19 cellular contexts compared by ENCODE assay signal in genomic region chrX:107290019-107290418, GRCh38.
DNase-seq lines count a peak whose midpoint lies in the region; ATAC-seq, FAIRE-seq and TF ChIP-seq lines count a peak whose summit lies in the region.
"Had no signal": no experiment of that assay in that cellular context is flagged by ENCODE, and none has a peak within 500 bp of the region (broad histone marks: within the 10 kb centered on the region; RNA-seq: fewer than 3 reads in every experiment).

No MANE protein-coding gene starts in this region.

- no peak overlapping the region for H3K4me3 ChIP-seq in OCI-LY3 (ENCODE audit: low read length)
- H3K4me3 ChIP-seq in K562: no peak overlapping the region
- H3K4me3 ChIP-seq: BLaER1, GM12878 had no signal

- TF ChIP-seq RAD21 in K562 (CRISPR knock-in tag; conservative IDR thresholded peaks at IDR 0.05 in 1 of 2, IDR thresholded peaks at IDR 0.05 in 1 of 2): peak in 1 of 2 experiments; percentile 58; a peak in 2 of 4 replicates

- H3K9me3 Mint-ChIP-seq in memory B cell: peaks cover 3% of the 10 kb centered on the region
- H3K9me3 Mint-ChIP-seq: CD4-positive, alpha-beta memory T cell had no signal

- TF ChIP-seq EP300 in K562 (IDR thresholded peaks at IDR 0.05; ENCODE audit: low read length): no peak

- no peak overlapping the region for H3K4me3 Mint-ChIP-seq in memory B cell
- H3K4me3 Mint-ChIP-seq: CD14-positive monocyte; CD4-positive, alpha-beta memory T cell had no signal

- in situ Hi-C loops in K562 (cut with MboI): no loop called here

- no peaks in the 10 kb centered on the region for H3K36me3 Mint-ChIP-seq in memory B cell
- H3K36me3 Mint-ChIP-seq: CD14-positive monocyte; CD4-positive, alpha-beta memory T cell had no signal

- H3K9me3 ChIP-seq in OCI-LY3 (ENCODE audit: insufficient read depth, low read length) (no peaks in the 10 kb centered on the region), K562 (replicated peaks; ENCODE audit: control insufficient read depth, insufficient read depth, low read depth, low read length) (no peaks in the 10 kb centered on the region)
- H3K9me3 ChIP-seq: BLaER1 had no signal

- no peaks in the 10 kb centered on the region for H3K9me1 ChIP-seq in K562 (ENCODE audit: control insufficient read depth, insufficient read depth, low read length)

- H4K20me1 ChIP-seq in OCI-LY3 (ENCODE audit: insufficient read depth, low read length): no peaks in the 10 kb centered on the region
- no peaks in the 10 kb centered on the region for H4K20me1 ChIP-seq in K562 (replicated peaks; ENCODE audit: control insufficient read depth, insufficient read depth, low read length)
- H4K20me1 ChIP-seq: BLaER1 had no signal

- POLR2A ChIA-PET in K562 (lab: Yijun Ruan, JAX): interaction anchor here (0.8 to 1.6 kb wide), 2 partner anchors 114 to 355 kb away, joined by 3 read pairs; no protein-coding TSS in a partner anchor

- H3K4me2 ChIP-seq in OCI-LY3 (ENCODE audit: low read length) (no peak overlapping the region), K562 (ENCODE audit: insufficient read depth, low read length) (no peak overlapping the region)
- H3K4me2 ChIP-seq: BLaER1 had no signal

- H3K4me1 Mint-ChIP-seq in memory B cell: no peaks in the 10 kb centered on the region
- H3K4me1 Mint-ChIP-seq: CD14-positive monocyte; CD4-positive, alpha-beta memory T cell had no signal

- DNase-seq in DMS53 (lab: John Stamatoyannopoulos, UW): peak; percentile 10
- DNase-seq in DMS53 treated with DMSO at 0.1 percent for 48 hours (lab: John Stamatoyannopoulos, UW; ENCODE audit: unreplicated experiment): no peak
- DNase-seq in K562 (ENCODE audit: extremely low read depth in 1 of 4, low spot score in 3 of 4): peak in 1 of 4 experiments; percentile 8
- no peak for DNase-seq in memory B cell (ENCODE audit: low spot score in 2 of 2)
- DNase-seq in NCI-H1694 (lab: John Stamatoyannopoulos, UW): no peak
- DNase-seq in T1000 (lab: John Stamatoyannopoulos, UW): no peak
- no peak for DNase-seq in foreskin melanocyte
- DNase-seq: CD4-positive, alpha-beta memory T cell; DMS153; DND-41; EL; GOT3; H7 had no signal

- no peak for TF ChIP-seq POLR2A in K562 (conservative IDR thresholded peaks at IDR 0.05)

- BruUV-seq in K562 (replicated peaks; lab: Mats Ljungman, UMichigan): no TSS peak

- intact Hi-C loops in K562 (cut with micrococcal nuclease): loop anchor here (1.0 kb wide), 1 partner anchor 265 kb away; no protein-coding TSS in a partner anchor

- H3K79me2 ChIP-seq in OCI-LY3 (ENCODE audit: low read length): no peaks in the 10 kb centered on the region
- no peaks in the 10 kb centered on the region for H3K79me2 ChIP-seq in K562 (ENCODE audit: control insufficient read depth, insufficient read depth, low read length)

- no peaks in the 10 kb centered on the region for H3K4me1 ChIP-seq in OCI-LY3 (ENCODE audit: low read length)
- H3K4me1 ChIP-seq in K562 (replicated peaks in 1 of 2; ENCODE audit: control insufficient read depth in 2 of 2, insufficient read depth in 2 of 2, low read length in 2 of 2): no peaks in the 10 kb centered on the region
- H3K4me1 ChIP-seq: BLaER1 had no signal

- TF ChIP-seq CTCF in OCI-LY3 (IDR thresholded peaks at IDR 0.05; ENCODE audit: low read depth, low read length) (peak; percentile 15; the same call in 1 of the 2 replicates), K562 (IDR thresholded peaks at IDR 0.05 in 2 of 3, conservative IDR thresholded peaks at IDR 0.05 in 1 of 3; ENCODE audit: insufficient read depth in 2 of 3, low read depth in 1 of 3, low read length in 3 of 3) (peak in 1 of 3 experiments; percentile 45; a peak in 2 of 6 replicates)

- H3K27me3 ChIP-seq in OCI-LY3 (ENCODE audit: low read depth, low read length) (no peaks in the 10 kb centered on the region), K562 (ENCODE audit: control insufficient read depth in 2 of 2, insufficient read depth in 2 of 2, low read length in 2 of 2) (no peaks in the 10 kb centered on the region)

- CTCF ChIA-PET in K562 (lab: Yijun Ruan, JAX; ENCODE audit: low intra/inter-chr PET ratio): no interaction called here

- H3K36me3 ChIP-seq in OCI-LY3 (replicated peaks; ENCODE audit: low read depth, low read length) (no peaks in the 10 kb centered on the region), K562 (ENCODE audit: control insufficient read depth, insufficient read depth, low read length) (no peaks in the 10 kb centered on the region)
- H3K36me3 ChIP-seq: BLaER1 had no signal

- H2AFZ ChIP-seq in OCI-LY3 (ENCODE audit: low read depth, low read length) (no peak overlapping the region), K562 (ENCODE audit: low read depth, low read length) (no peak overlapping the region)

- no peak for FAIRE-seq in K562 (lab: Jason Lieb, UNC)
- FAIRE-seq: GM12878, HTR-8/SVneo had no signal

- H3K27ac ChIP-seq in OCI-LY3 (ENCODE audit: low read length): no peak overlapping the region
- H3K27ac ChIP-seq in K562 (ENCODE audit: extremely low read depth, low read depth, low read length): no peak overlapping the region
- H3K27ac ChIP-seq: 22Rv1, BLaER1 had no signal

- H3K9ac ChIP-seq in OCI-LY3 (ENCODE audit: low read length) (no peak overlapping the region), K562 (ENCODE audit: insufficient read depth in 1 of 2, low read depth in 2 of 2, low read length in 2 of 2) (no peak overlapping the region)
- H3K9ac ChIP-seq: BLaER1 had no signal

- peak overlapping the region; percentile 40 for H3K27ac Mint-ChIP-seq in memory B cell
- H3K27ac Mint-ChIP-seq: CD14-positive monocyte; CD4-positive, alpha-beta memory T cell had no signal

- ATAC-seq in K562: peak; percentile 55; the same call in 2 of the 3 replicates
- ATAC-seq in memory B cell (ENCODE audit: low read depth): no peak
- ATAC-seq: GM12878 had no signal

- peaks cover 4% of the 10 kb centered on the region for H3K27me3 Mint-ChIP-seq in memory B cell
- H3K27me3 Mint-ChIP-seq: CD4-positive, alpha-beta memory T cell had no signal

- WGBS in K562 (ENCODE audit: insufficient coverage, low coverage, missing lambda C conversion rate): 8% methylated on average over 2 of the region's 2 CpGs

TF ChIP-seq in K562, 482 proteins besides CTCF, POLR2A, EP300 and RAD21 (continues in another document):
- TF ChIP-seq PKNOX1 (IDR thresholded peaks at IDR 0.05) (peak; percentile 43; the same call in 1 of the 2 replicates), HDAC3 (IDR thresholded peaks at IDR 0.05; ENCODE audit: borderline replicate concordance, partially characterized antibody) (no peak), TEAD4 (IDR thresholded peaks at IDR 0.05; ENCODE audit: low read length) (no peak), TEAD4 (CRISPR knock-in tag; IDR thresholded peaks at IDR 0.05; ENCODE audit: borderline replicate concordance) (no peak), LARP7 (IDR thresholded peaks at IDR 0.05) (no peak), ZNF696 (CRISPR knock-in tag; conservative IDR thresholded peaks at IDR 0.05) (no peak), C11orf30 (IDR thresholded peaks at IDR 0.05; ENCODE audit: low read depth) (no peak), HCFC1 (IDR thresholded peaks at IDR 0.05; ENCODE audit: low read depth, low read length) (no peak), HDGF (IDR thresholded peaks at IDR 0.05) (no peak), MEIS2 (IDR thresholded peaks at IDR 0.05; ENCODE audit: partially characterized antibody) (peak; percentile 55), PBX2 (CRISPR knock-in tag; IDR thresholded peaks at IDR 0.05; ENCODE audit: low read depth) (no peak), PBX2 (tag; conservative IDR thresholded peaks at IDR 0.05; ENCODE audit: low read depth) (peak; percentile 39; the same call in 1 of the 2 replicates), HMG20B (CRISPR knock-in tag; IDR thresholded peaks at IDR 0.05) (no peak), TCF3 (CRISPR knock-in tag; IDR thresholded peaks at IDR 0.05) (no peak), GATA2 (CRISPR knock-in tag; IDR thresholded peaks at IDR 0.05) (no peak), TAF9B (IDR thresholded peaks at IDR 0.05; ENCODE audit: partially characterized antibody) (no peak), SIRT6 (IDR thresholded peaks at IDR 0.05; ENCODE audit: low read depth, low read length) (no peak)
